Comparison of ENCODE assay signal across 8 cellular contexts in the genomic region with DNA sequence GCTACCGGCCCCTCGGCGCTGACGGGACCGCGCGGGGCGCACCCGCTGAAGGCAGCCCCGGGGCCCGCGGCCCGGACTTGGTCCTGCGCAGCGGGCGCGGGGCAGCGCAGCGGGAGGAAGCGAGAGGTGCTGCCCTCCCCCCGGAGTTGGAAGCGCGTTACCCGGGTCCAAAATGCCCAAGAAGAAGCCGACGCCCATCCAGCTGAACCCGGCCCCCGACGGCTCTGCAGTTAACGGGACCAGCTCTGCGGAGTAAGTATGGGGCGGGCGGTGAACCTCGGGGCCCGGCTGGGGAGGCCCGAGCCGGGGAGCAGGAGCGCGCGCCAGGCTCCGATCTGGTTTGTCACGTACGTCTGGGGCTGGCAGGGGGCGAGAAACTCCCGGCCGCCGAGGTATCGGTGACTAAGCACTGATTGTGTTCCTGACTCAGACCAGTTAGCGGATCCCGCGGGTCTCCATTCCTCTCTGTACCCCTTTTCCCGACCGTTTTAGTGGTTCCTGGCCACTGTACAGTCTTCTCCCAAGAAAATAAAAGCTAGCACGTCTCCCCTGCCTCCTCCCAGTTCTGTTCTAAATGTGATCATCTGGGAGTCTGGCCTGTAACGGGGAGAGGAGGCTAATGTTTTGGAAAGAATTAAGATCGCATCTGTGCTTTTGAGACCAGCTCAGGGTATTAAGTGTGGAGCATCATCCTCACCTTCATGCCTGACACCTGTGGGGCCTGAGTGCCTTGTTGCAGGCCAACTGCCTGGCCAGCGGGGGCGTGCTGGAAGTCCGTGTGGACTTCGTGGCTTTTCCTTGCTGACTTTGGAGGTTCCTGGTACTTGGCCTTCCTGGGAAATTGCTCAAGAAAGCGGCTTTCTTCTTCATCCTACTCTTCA. TPM values are rescaled to one million over a fixed set of nuclear protein-coding genes. Genes with fewer than 3 reads are reported as not detected.
A peak's percentile ranks its signal among the peaks of the same experiment; 100 is the strongest.
DNase-seq lines count a peak whose midpoint lies in the region; ATAC-seq and TF ChIP-seq lines count a peak whose summit lies in the region.

No MANE protein-coding gene starts in this region.

- no peaks in the 10 kb centered on the region for H3K9me3 ChIP-seq in DOHH2 (ENCODE audit: control insufficient read depth, insufficient read depth, low read length)

- no peaks in the 10 kb centered on the region for H3K27me3 ChIP-seq in DOHH2 (ENCODE audit: control insufficient read depth, low read length)

- H3K27me3 Mint-ChIP-seq in dendritic cell treated with granulocyte-macrophage colony-stimulating factor and Interleukin-4, amounts not matched to agents 40 ng/mL and 50 ng/mL, for 4 days, result no peaks in the 10 kb centered on the region

- TF ChIP-seq CTCF in DOHH2 (IDR thresholded peaks at IDR 0.05; ENCODE audit: low read depth, low read length, poor library complexity, severe bottlenecking) (peak; percentile 55), lower leg skin (IDR thresholded peaks at IDR 0.05) (no peak)

- H3K4me1 Mint-ChIP-seq in dendritic cell treated with granulocyte-macrophage colony-stimulating factor and Interleukin-4, amounts not matched to agents 40 ng/mL and 50 ng/mL, for 4 days (ENCODE audit: low read depth), result peaks cover 65% of the 10 kb centered on the region

- H3K9me3 Mint-ChIP-seq in dendritic cell treated with granulocyte-macrophage colony-stimulating factor and Interleukin-4, amounts not matched to agents 40 ng/mL and 50 ng/mL, for 4 days, result no peaks in the 10 kb centered on the region

- H3K4me2 ChIP-seq in DOHH2 (ENCODE audit: low read length), result peak overlapping the region; percentile 71

- H3K4me3 Mint-ChIP-seq in dendritic cell treated with granulocyte-macrophage colony-stimulating factor and Interleukin-4, amounts not matched to agents 40 ng/mL and 50 ng/mL, for 4 days, result peak overlapping the region; percentile 85

- TF ChIP-seq POLR2A in lower leg skin (IDR thresholded peaks at IDR 0.05), result no peak

- H3K36me3 Mint-ChIP-seq in dendritic cell treated with granulocyte-macrophage colony-stimulating factor and Interleukin-4, amounts not matched to agents 40 ng/mL and 50 ng/mL, for 4 days (ENCODE audit: low read depth), result peaks cover 43% of the 10 kb centered on the region

- H3K4me3 ChIP-seq in DOHH2 (ENCODE audit: low read length), result peak overlapping the region; percentile 86
- H3K4me3 ChIP-seq in lower leg skin (ENCODE audit: low read depth, poor library complexity, severe bottlenecking), result peak overlapping the region; percentile 71

- H3K79me2 ChIP-seq in DOHH2 (ENCODE audit: control insufficient read depth, low read length), result peaks cover 69% of the 10 kb centered on the region

- H3K27ac ChIP-seq in DOHH2 (ENCODE audit: low read depth, low read length), result peak overlapping the region; percentile 87

- ATAC-seq in GM21825 (IDR thresholded peaks at IDR 0.05; ENCODE audit: unreplicated experiment), result peak; percentile 15

- DNase-seq in MV-4-11 (lab: John Stamatoyannopoulos, UW) (peak; percentile 28), lower leg skin (ENCODE audit: low spot score in 2 of 2) (peak; percentile 20 to 94), middle frontal gyrus (ENCODE audit: extremely low spot score, low spot score) (no peak)
- peak; percentile 62 to 77 for DNase-seq in activated CD4-positive, alpha-beta T cell treated with anti-CD3 and anti-CD28 coated beads, Interleukin-2, amount 50 U/mL, for 24 hours (ENCODE audit: low read depth in 1 of 2, low spot score in 1 of 2)
- DNase-seq in stimulated activated CD4-positive, alpha-beta T cell treated with anti-CD3 and anti-CD28 coated beads, Interleukin-4, amount 100 ng/mL, for 48 hours (ENCODE audit: low read depth in 2 of 2), result peak; percentile 68 to 80

- WGBS in lower leg skin, 2 donors, result 1 to 2% methylated on average over 26 to 31 of the region's 61 CpGs

- H3K9me2 ChIP-seq in DOHH2 (replicated peaks; ENCODE audit: control insufficient read depth, low read length), result no peaks in the 10 kb centered on the region

- intact Hi-C loops in dendritic cell treated with granulocyte-macrophage colony-stimulating factor and Interleukin-4, amounts not matched to agents 40 ng/mL and 50 ng/mL, for 4 days (cut with micrococcal nuclease), result loop anchor here (2.0 kb wide), 2 partner anchors 109 to 117 kb away; a partner anchor contains a TSS
- intact Hi-C loops in lower leg skin (cut with DNase I; ENCODE audit: low total_unique reads), result loop anchor here (10.0 kb wide), 1 partner anchor 107 kb away; a partner anchor contains a TSS

- peaks cover 26% of the 10 kb centered on the region for H3F3A ChIP-seq in DOHH2 (ENCODE audit: control insufficient read depth, insufficient read depth)

- H4K20me1 ChIP-seq in DOHH2 (ENCODE audit: control insufficient read depth, insufficient read depth, low read depth, low read length), result peaks cover 12% of the 10 kb centered on the region; the same call in 1 of the 2 replicates

- peaks cover 45% of the 10 kb centered on the region for H3K36me3 ChIP-seq in DOHH2 (ENCODE audit: control insufficient read depth, low read length)

- H3K4me1 ChIP-seq in DOHH2 (ENCODE audit: control insufficient read depth, low read length), result peaks cover 47% of the 10 kb centered on the region

- peak overlapping the region; percentile 92 for H3K27ac Mint-ChIP-seq in dendritic cell treated with granulocyte-macrophage colony-stimulating factor and Interleukin-4, amounts not matched to agents 40 ng/mL and 50 ng/mL, for 4 days

RNA-seq across cellular contexts. Expression of a gene that starts 0.7 kb away (rescaled TPM):
- 10 to 100 TPM; 19.1 to 38.1 (median 26.7) TPM for total RNA-seq in lower leg skin

RNA-seq across cellular contexts. Expression of a gene that starts 30.9 kb away (rescaled TPM):
- total RNA-seq in lower leg skin, result 10 to 100 TPM in 1 of 4 donors, 1 to 10 TPM in 3; 4.0 to 14.8 (median 5.3) TPM
